In genomic region chr12:129607293-129607692, GRCh38 we compare ENCODE assay signal across 16 cellular contexts.
DNase-seq lines count a peak whose midpoint lies in the region; ATAC-seq and TF ChIP-seq lines count a peak whose summit lies in the region.
"Had no signal": no experiment of that assay in that cellular context is flagged by ENCODE, and none has a peak within 500 bp of the region (broad histone marks: within the 10 kb centered on the region; RNA-seq: fewer than 3 reads in every experiment).

No MANE protein-coding gene starts in this region.

- no peak overlapping the region for H4K5ac ChIP-seq in H9 (ENCODE audit: insufficient read length, low read depth, low read length)

- TF ChIP-seq CTCF in H9 (conservative IDR thresholded peaks at IDR 0.05) (no peak), foreskin keratinocyte (conservative IDR thresholded peaks at IDR 0.05) (no peak)

- no peak overlapping the region for H3K4me2 ChIP-seq in H9 (ENCODE audit: insufficient read depth, insufficient read length, low read length)

- no peak overlapping the region for H4K8ac ChIP-seq in H9 (replicated peaks; ENCODE audit: insufficient read length, low read depth, low read length)

- H3K4me1 ChIP-seq in H9 (ENCODE audit: insufficient read depth, low read length) (peaks cover 15% of the 10 kb centered on the region), foreskin keratinocyte (no peaks in the 10 kb centered on the region)
- no peaks in the 10 kb centered on the region for H3K4me1 ChIP-seq in effector memory CD4-positive, alpha-beta T cell (ENCODE audit: control insufficient read depth, insufficient read depth, low read length, poor library complexity, severe bottlenecking)
- H3K4me1 ChIP-seq: HAP-1, thyroid gland had no signal

- H3T11ph ChIP-seq in H9 (ENCODE audit: low read length) = no peak overlapping the region

- H3K79me2 ChIP-seq in H9 (ENCODE audit: insufficient read depth, low read length) = no peaks in the 10 kb centered on the region

- H3K23me2 ChIP-seq in H9 (ENCODE audit: insufficient read length, low read depth, low read length, poor library complexity, severe bottlenecking) = no peaks in the 10 kb centered on the region

- H3K9me3 ChIP-seq in H9 (ENCODE audit: control insufficient read depth, low read depth, low read length) = no peaks in the 10 kb centered on the region
- H3K9me3 ChIP-seq in effector memory CD4-positive, alpha-beta T cell (ENCODE audit: control insufficient read depth, low read length) = no peaks in the 10 kb centered on the region
- H3K9me3 ChIP-seq: thyroid gland had no signal

- H3K4ac ChIP-seq in H9 (ENCODE audit: low read depth, low read length) = no peak overlapping the region

- no peak overlapping the region for H2BK15ac ChIP-seq in H9 (ENCODE audit: low read depth, low read length)

- no peaks in the 10 kb centered on the region for H3K27me3 Mint-ChIP-seq in H9 (ENCODE audit: low read depth)
- no peaks in the 10 kb centered on the region for H3K27me3 Mint-ChIP-seq in activated CD4-positive, alpha-beta T cell treated with anti-CD3 and anti-CD28 coated beads for 36 hours

- no peak for ATAC-seq in foreskin keratinocyte
- ATAC-seq in activated CD4-positive, alpha-beta T cell treated with anti-CD3 and anti-CD28 coated beads for 36 hours = no peak

- no peak overlapping the region for H3K14ac ChIP-seq in H9 (ENCODE audit: insufficient read depth, low read length)

- no peak overlapping the region for H4K91ac ChIP-seq in H9 (ENCODE audit: insufficient read length, low read depth, low read length)

- H3K56ac ChIP-seq in H9 (ENCODE audit: insufficient read length, low read depth, low read length) = no peak overlapping the region

- H3K36me3 Mint-ChIP-seq in H9 (ENCODE audit: insufficient read depth in 1 of 3, low read depth in 3 of 3) = peaks cover 0 to 4% (median 0%) of the 10 kb centered on the region in 3 experiments; a peak in 2 of 7 replicates
- H3K36me3 Mint-ChIP-seq in activated CD4-positive, alpha-beta T cell treated with anti-CD3 and anti-CD28 coated beads for 36 hours (ENCODE audit: low read depth) = no peaks in the 10 kb centered on the region

- H2BK5ac ChIP-seq in H9 (ENCODE audit: insufficient read length, low read length) = no peak overlapping the region

- no peak overlapping the region for H3K18ac ChIP-seq in H9 (ENCODE audit: insufficient read length, low read depth, low read length)

- H3K27ac ChIP-seq in H9 (ENCODE audit: insufficient read length, low read depth, low read length) (no peak overlapping the region), foreskin keratinocyte (no peak overlapping the region)
- no peak overlapping the region for H3K27ac ChIP-seq in effector memory CD4-positive, alpha-beta T cell (ENCODE audit: insufficient read depth, low read length, poor library complexity, severe bottlenecking)
- H3K27ac ChIP-seq: thyroid gland had no signal

- peaks cover 0 to 3% of the 10 kb centered on the region in 2 experiments; a peak in 2 of 5 replicates for H3K9me3 Mint-ChIP-seq in H9
- H3K9me3 Mint-ChIP-seq in activated CD4-positive, alpha-beta T cell treated with anti-CD3 and anti-CD28 coated beads for 36 hours (ENCODE audit: low read depth) = peaks cover 4% of the 10 kb centered on the region

- H2BK12ac ChIP-seq in H9 (ENCODE audit: insufficient read length, low read depth, low read length) = no peak overlapping the region

- H3K27ac Mint-ChIP-seq in H9 = peak overlapping the region; percentile 78 to 96 (median 94)
- H3K27ac Mint-ChIP-seq in activated CD4-positive, alpha-beta T cell treated with anti-CD3 and anti-CD28 coated beads for 36 hours = no peak overlapping the region

- no peak overlapping the region for H3K9ac ChIP-seq in H9 (ENCODE audit: extremely low read depth, insufficient read length, low read length)

- H3K27me3 ChIP-seq in H9 (ENCODE audit: insufficient read depth, low read length) = no peaks in the 10 kb centered on the region
- no peaks in the 10 kb centered on the region for H3K27me3 ChIP-seq in foreskin keratinocyte
- no peaks in the 10 kb centered on the region for H3K27me3 ChIP-seq in effector memory CD4-positive, alpha-beta T cell (replicated peaks; ENCODE audit: control insufficient read depth, insufficient read depth, low read length, poor library complexity, severe bottlenecking)
- H3K27me3 ChIP-seq: thyroid gland had no signal

- no peaks in the 10 kb centered on the region for H3K36me3 ChIP-seq in effector memory CD4-positive, alpha-beta T cell (ENCODE audit: control insufficient read depth, insufficient read depth, low read length)
- H3K36me3 ChIP-seq: HAP-1, thyroid gland had no signal

- H2AFZ ChIP-seq in H9 (ENCODE audit: low read length) = no peak overlapping the region

- intact Hi-C loops in activated CD4-positive, alpha-beta T cell treated with anti-CD3 and anti-CD28 coated beads for 36 hours (cut with DNase I, micrococcal nuclease) = no loop called here

- H3K4me3 Mint-ChIP-seq in H9 = no peak overlapping the region
- H3K4me3 Mint-ChIP-seq in activated CD4-positive, alpha-beta T cell treated with anti-CD3 and anti-CD28 coated beads for 36 hours = no peak overlapping the region

- no peaks in the 10 kb centered on the region for H3K79me1 ChIP-seq in H9 (ENCODE audit: insufficient read depth, low read depth, low read length, poor library complexity, severe bottlenecking)

- peaks cover 50 to 57% of the 10 kb centered on the region in 2 experiments for H3K4me1 Mint-ChIP-seq in H9
- H3K4me1 Mint-ChIP-seq in activated CD4-positive, alpha-beta T cell treated with anti-CD3 and anti-CD28 coated beads for 36 hours = no peaks in the 10 kb centered on the region

- no peak overlapping the region for H2AK5ac ChIP-seq in H9 (ENCODE audit: insufficient read length, low read length)

- no peak overlapping the region for H2BK120ac ChIP-seq in H9 (ENCODE audit: low read depth, low read length, poor library complexity, severe bottlenecking)

- WGBS in H9 (ENCODE audit: extremely low coverage, insufficient read length, low lambda C conversion rate) = no CpG with 5 or more reads among the region's 6 CpGs

- DNase-seq in H9 (no peak), amniotic epithelial cell (ENCODE audit: low read depth) (peak; percentile 53), islet precursor cell (peak; percentile 71), retina (peak; percentile 76), hepatic stellate cell (ENCODE audit: low spot score) (no peak), foreskin keratinocyte (no peak)
- no peak for DNase-seq in activated CD4-positive, alpha-beta T cell treated with anti-CD3 and anti-CD28 coated beads for 36 hours
- no peak for DNase-seq in effector memory CD4-positive, alpha-beta T cell
- DNase-seq: activated gamma-delta T cell; AML-193; hippocampal formation; NK-92 treated with Interleukin-12 subunit alpha and Interleukin-12 subunit beta, amount 100 ng/mL, for 24 hours; stimulated activated CD4-positive, alpha-beta T cell treated with anti-CD3 and anti-CD28 coated beads, Interleukin-2, amount 100 ng/mL, for 24 hours; stimulated activated CD8-positive, alpha-beta memory T cell treated with anti-CD3 and anti-CD28 coated beads, Interleukin-4, amount 100 ng/mL, for 48 hours; thyroid gland had no signal

- no peak overlapping the region for H3K23ac ChIP-seq in H9 (ENCODE audit: insufficient read length, low read depth, low read length)

- no peaks in the 10 kb centered on the region for H4K20me1 ChIP-seq in H9 (ENCODE audit: control insufficient read depth, insufficient read depth, insufficient read length)

- POLR2A ChIA-PET in activated CD4-positive, alpha-beta T cell treated with anti-CD3 and anti-CD28 coated beads for 36 hours (lab: Charles Lee) = no interaction called here

- H3K4me3 ChIP-seq in effector memory CD4-positive, alpha-beta T cell (ENCODE audit: insufficient read depth, low read depth, low read length, poor library complexity, severe bottlenecking) = no peak overlapping the region
- H3K4me3 ChIP-seq: HAP-1, thyroid gland had no signal

- H2BK20ac ChIP-seq in H9 (ENCODE audit: low read depth, low read length, poor library complexity, severe bottlenecking) = no peak overlapping the region

- CTCF ChIA-PET in activated CD4-positive, alpha-beta T cell treated with anti-CD3 and anti-CD28 coated beads for 36 hours (lab: Charles Lee) = no interaction called here

Comparison
In these comparisons a context has a peak if more than half of its experiments do, and no peak if none do; other contexts are left out.
1. DNase-seq: peak in amniotic epithelial cell (single experiment), islet precursor cell (single experiment) and retina (single experiment); none in H9 (single experiment), hepatic stellate cell (single experiment), foreskin keratinocyte (0 of 2), activated CD4-positive, alpha-beta T cell treated with anti-CD3 and anti-CD28 coated beads for 36 hours (single experiment) and effector memory CD4-positive, alpha-beta T cell (0 of 3).